Comparison of ENCODE assay signal across 13 cellular contexts in the genomic region with DNA sequence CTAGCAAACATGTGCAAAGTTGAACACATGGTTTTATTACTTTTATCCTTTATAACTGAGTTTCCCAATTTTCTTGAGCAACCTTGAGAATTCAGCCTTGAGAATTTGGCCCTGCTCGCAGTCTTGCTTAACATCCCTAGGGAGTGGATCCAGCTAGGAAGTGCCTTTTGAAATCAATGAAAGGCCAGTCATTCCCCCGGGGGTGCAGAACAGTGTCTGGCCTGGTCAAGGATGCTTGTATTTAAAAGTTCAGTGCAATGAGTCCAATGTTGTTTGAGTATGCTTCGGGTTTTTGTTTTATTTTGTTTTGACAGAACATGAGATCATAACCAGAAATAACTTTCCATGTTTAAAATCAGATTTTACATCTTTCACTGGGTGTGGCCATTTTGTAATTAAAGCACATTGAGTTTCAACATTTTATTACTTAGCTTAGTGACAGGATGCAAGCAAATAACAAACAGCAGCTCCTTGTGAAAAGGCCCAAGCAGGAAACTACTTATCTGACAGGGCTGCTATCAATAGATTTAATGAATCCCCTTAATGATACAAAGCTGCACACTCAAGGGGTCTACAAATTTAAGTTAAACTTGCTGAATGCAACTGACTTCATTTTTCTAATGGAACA. TPM values are rescaled to one million over a fixed set of nuclear protein-coding genes. Genes with fewer than 3 reads are reported as not detected.
A peak's percentile ranks its signal among the peaks of the same experiment; 100 is the strongest.
DNase-seq lines count a peak whose midpoint lies in the region; ATAC-seq and TF ChIP-seq lines count a peak whose summit lies in the region.
"Had no signal": no experiment of that assay in that cellular context is flagged by ENCODE, and none has a peak within 500 bp of the region (broad histone marks: within the 10 kb centered on the region; RNA-seq: fewer than 3 reads in every experiment).

No MANE protein-coding gene starts in this region.

- H3K27me3 ChIP-seq in heart right ventricle (no peaks in the 10 kb centered on the region), prostate gland (replicated peaks; ENCODE audit: insufficient read depth) (no peaks in the 10 kb centered on the region)
- H3K27me3 ChIP-seq: SJSA1 had no signal

- no peak overlapping the region for H3K27ac Mint-ChIP-seq in activated naive CD8-positive, alpha-beta T cell treated with anti-CD3 and anti-CD28 coated beads for 36 hours
- H3K27ac Mint-ChIP-seq: CD4-positive, alpha-beta memory T cell had no signal

- intact Hi-C loops in heart right ventricle (cut with DNase I) (no loop called here), prostate gland (cut with DNase I) (no loop called here)

- H3K36me3 Mint-ChIP-seq in activated naive CD8-positive, alpha-beta T cell treated with anti-CD3 and anti-CD28 coated beads for 36 hours = no peaks in the 10 kb centered on the region
- H3K36me3 Mint-ChIP-seq: CD4-positive, alpha-beta memory T cell had no signal

- peak; percentile 79 to 92 (median 88) for ATAC-seq in heart right ventricle

- 22 to 37% methylated on average over 3 of the region's 3 CpGs for WGBS in heart right ventricle, 2 donors
- 16% methylated on average over 3 of the region's 3 CpGs for WGBS in prostate gland

- no peak overlapping the region for H3K4me3 ChIP-seq in AG09309 (ENCODE audit: control insufficient read depth, low read depth, low read length)
- H3K4me3 ChIP-seq in heart right ventricle = peak overlapping the region in 1 of 10 donors; percentile 2
- H3K4me3 ChIP-seq in prostate gland = no peak overlapping the region
- H3K4me3 ChIP-seq: SJSA1 had no signal

- no peak for TF ChIP-seq POLR2A in prostate gland (IDR thresholded peaks at IDR 0.05)

- H3K4me1 Mint-ChIP-seq in activated naive CD8-positive, alpha-beta T cell treated with anti-CD3 and anti-CD28 coated beads for 36 hours = no peaks in the 10 kb centered on the region
- H3K4me1 Mint-ChIP-seq: CD4-positive, alpha-beta memory T cell had no signal

- TF ChIP-seq CTCF in AG09309 (IDR thresholded peaks at IDR 0.05; ENCODE audit: control insufficient read depth, insufficient read depth, low read depth, low read length, missing control alignments) (no peak), heart right ventricle (IDR thresholded peaks at IDR 0.05) (no peak), prostate gland (IDR thresholded peaks at IDR 0.05) (no peak)

- peaks cover 12 to 100% (median 88%) of the 10 kb centered on the region in 9 donors for H3K4me1 ChIP-seq in heart right ventricle
- peaks cover 8% of the 10 kb centered on the region for H3K4me1 ChIP-seq in prostate gland (replicated peaks)

- H3K9me3 Mint-ChIP-seq in activated naive CD8-positive, alpha-beta T cell treated with anti-CD3 and anti-CD28 coated beads for 36 hours = no peaks in the 10 kb centered on the region
- H3K9me3 Mint-ChIP-seq: CD4-positive, alpha-beta memory T cell had no signal

- H3K9me3 ChIP-seq in heart right ventricle (no peaks in the 10 kb centered on the region), prostate gland (no peaks in the 10 kb centered on the region)
- H3K9me3 ChIP-seq: SJSA1 had no signal

- peaks cover 0 to 43% (median 6%) of the 10 kb centered on the region in 9 donors for H3K36me3 ChIP-seq in heart right ventricle
- no peaks in the 10 kb centered on the region for H3K36me3 ChIP-seq in prostate gland
- H3K36me3 ChIP-seq: SJSA1 had no signal

- H3K4me3 Mint-ChIP-seq in activated naive CD8-positive, alpha-beta T cell treated with anti-CD3 and anti-CD28 coated beads for 36 hours = no peak overlapping the region
- H3K4me3 Mint-ChIP-seq: CD4-positive, alpha-beta memory T cell had no signal

- H3K27me3 Mint-ChIP-seq in activated naive CD8-positive, alpha-beta T cell treated with anti-CD3 and anti-CD28 coated beads for 36 hours = peaks cover 9% of the 10 kb centered on the region

- H3K27ac ChIP-seq in heart right ventricle (peak overlapping the region; percentile 8 to 99 (median 80)), prostate gland (peak overlapping the region in 1 of 2 donors; percentile 41)
- H3K27ac ChIP-seq: SJSA1 had no signal

- DNase-seq in AG09309 (ENCODE audit: low read depth) (peak; percentile 95), amniotic epithelial cell (ENCODE audit: low read depth) (peak; percentile 95), heart right ventricle (peak; percentile 65 to 83), prostate gland (ENCODE audit: low spot score) (peak; percentile 51), NCI-H1417 (lab: John Stamatoyannopoulos, UW) (no peak), Kasumi-1 (lab: John Stamatoyannopoulos, UW) (no peak), NCI-H2227 treated with DMSO at 0.1 percent for 48 hours (lab: John Stamatoyannopoulos, UW) (no peak)
- DNase-seq in activated naive CD8-positive, alpha-beta T cell treated with anti-CD3 and anti-CD28 coated beads for 36 hours = no peak
- DNase-seq: activated CD8-positive, alpha-beta memory T cell treated with anti-CD3 and anti-CD28 coated beads, Interleukin-2, amount 50 U/mL, for 48 hours; CD4-positive, alpha-beta memory T cell; NCI-H1436; stimulated activated CD4-positive, alpha-beta T cell treated with anti-CD3 and anti-CD28 coated beads, Interleukin-4, amount 100 ng/mL, for 24 hours had no signal

RNA-seq across cellular contexts. Expression of a gene that starts 16.8 kb away (rescaled TPM):
- total RNA-seq in heart right ventricle (100 to 1,000 TPM in 7 of 10 donors, 10 to 100 TPM in 3; 82.5 to 173 (median 121) TPM), prostate gland (10 to 100 TPM; 17.8 to 18.2 TPM)
- 100 to 1,000 TPM in 1 of 2 donors, 10 to 100 TPM in 1; 81.2 to 194 TPM for polyA plus RNA-seq in heart right ventricle
- total RNA-seq in activated naive CD8-positive, alpha-beta T cell treated with anti-CD3 and anti-CD28 coated beads for 36 hours = not detected
- total RNA-seq: CD4-positive, alpha-beta memory T cell had no signal
- polyA plus RNA-seq: CD4-positive, alpha-beta memory T cell had no signal

Comparison
In these comparisons a context has a peak if more than half of its experiments do, and no peak if none do; other contexts are left out.
1. DNase-seq: peak in AG09309 (single experiment), amniotic epithelial cell (single experiment), heart right ventricle (2 of 2) and prostate gland (single experiment); none in activated naive CD8-positive, alpha-beta T cell treated with anti-CD3 and anti-CD28 coated beads for 36 hours (single experiment), NCI-H1417 (0 of 3), Kasumi-1 (0 of 2) and NCI-H2227 treated with DMSO at 0.1 percent for 48 hours (single experiment).
2. RNA of a gene that starts 16.8 kb away (total RNA-seq): 82.5 to 173 TPM in heart right ventricle and 17.8 to 18.2 TPM in prostate gland; not detected in activated naive CD8-positive, alpha-beta T cell treated with anti-CD3 and anti-CD28 coated beads for 36 hours; every median in the first group is over 10 times any median in the second.